In genomic region chr1:155892801-155893200, GRCh38 we compare ENCODE assay signal across 9 cellular contexts. TPM values are rescaled to one million over a fixed set of nuclear protein-coding genes. Genes with fewer than 3 reads are reported as not detected.
DNase-seq lines count a peak whose midpoint lies in the region; ATAC-seq and TF ChIP-seq lines count a peak whose summit lies in the region.
"Had no signal": no experiment of that assay in that cellular context is flagged by ENCODE, and none has a peak within 500 bp of the region (broad histone marks: within the 10 kb centered on the region; RNA-seq: fewer than 3 reads in every experiment).

No MANE protein-coding gene starts in this region.

- H3K36me3 ChIP-seq in left ventricle myocardium inferior (peaks cover 16% of the 10 kb centered on the region), body of pancreas (replicated peaks in 1 of 2; ENCODE audit: insufficient read depth in 1 of 2, low read depth in 2 of 2) (peaks cover 0 to 1% of the 10 kb centered on the region in 2 donors), upper lobe of right lung (peaks cover 20% of the 10 kb centered on the region)

- H3K27ac ChIP-seq in left ventricle myocardium inferior (replicated peaks) (peak overlapping the region; percentile 83), body of pancreas (peak overlapping the region; percentile 17 to 79 (median 47)), upper lobe of right lung (peak overlapping the region; percentile 56)

- 36 to 42% methylated on average over 3 of the region's 3 CpGs for WGBS in body of pancreas, 2 donors

- H3K9me3 ChIP-seq in left ventricle myocardium inferior (replicated peaks) (no peaks in the 10 kb centered on the region), body of pancreas (no peaks in the 10 kb centered on the region), upper lobe of right lung (no peaks in the 10 kb centered on the region)

- TF ChIP-seq CTCF in left ventricle myocardium inferior (IDR thresholded peaks at IDR 0.05; ENCODE audit: borderline replicate concordance), result no peak
- no peak for TF ChIP-seq CTCF in body of pancreas (IDR thresholded peaks at IDR 0.05)
- no peak for TF ChIP-seq CTCF in upper lobe of right lung (IDR thresholded peaks at IDR 0.05)

- H3K4me3 ChIP-seq in left ventricle myocardium inferior, result peak overlapping the region; percentile 6
- no peak overlapping the region for H3K4me3 ChIP-seq in body of pancreas
- no peak overlapping the region for H3K4me3 ChIP-seq in upper lobe of right lung

- H3K4me1 ChIP-seq in left ventricle myocardium inferior (peaks cover 31% of the 10 kb centered on the region), body of pancreas (peaks cover 18% of the 10 kb centered on the region), upper lobe of right lung (peaks cover 12% of the 10 kb centered on the region)

- no peaks in the 10 kb centered on the region for H3K27me3 ChIP-seq in left ventricle myocardium inferior (ENCODE audit: low read depth)
- H3K27me3 ChIP-seq in body of pancreas, result no peaks in the 10 kb centered on the region
- no peaks in the 10 kb centered on the region for H3K27me3 ChIP-seq in upper lobe of right lung

- DNase-seq in left ventricle myocardium inferior, result no peak
- DNase-seq in cardiac septum (ENCODE audit: low spot score), result no peak
- DNase-seq in body of pancreas, result no peak
- peak; percentile 19 for DNase-seq in left kidney (ENCODE audit: low read depth, low spot score)
- no peak for DNase-seq in upper lobe of right lung
- DNase-seq in stimulated activated naive CD8-positive, alpha-beta T cell treated with anti-CD3 and anti-CD28 coated beads, Interleukin-15, Interleukin-2, amounts not matched to agents 100 U/mL and 50 U/mL, for 24 hours, result no peak
- DNase-seq in NCI-H1092 treated with DMSO at 0.1 percent for 48 hours (lab: John Stamatoyannopoulos, UW), result no peak
- DNase-seq: NCI-H1092 had no signal

- intact Hi-C loops in left ventricle myocardium inferior (cut with micrococcal nuclease), result no loop called here
- intact Hi-C loops in cardiac septum (cut with DNase I), result no loop called here
- intact Hi-C loops in body of pancreas (cut with DNase I), result no loop called here
- intact Hi-C loops in upper lobe of right lung (cut with DNase I), result no loop called here

- no peak for ATAC-seq in body of pancreas
- peak; percentile 23 for ATAC-seq in upper lobe of right lung
- ATAC-seq in stimulated activated naive CD8-positive, alpha-beta T cell treated with anti-CD3 and anti-CD28 coated beads, Interleukin-15, Interleukin-2, amounts not matched to agents 100 U/mL and 50 U/mL, for 24 hours, result no peak
- ATAC-seq in GM18909 (IDR thresholded peaks at IDR 0.05; ENCODE audit: poor library complexity, unreplicated experiment), result no peak

- TF ChIP-seq POLR2A in body of pancreas (IDR thresholded peaks at IDR 0.05), result no peak

RNA-seq across cellular contexts. Expression of gene RIT1, which starts 18.3 kb away (rescaled TPM):
- total RNA-seq in left ventricle myocardium inferior (19.0 TPM), cardiac septum (26.2 TPM), body of pancreas (10 to 100 TPM in 1 of 2 donors, 1 to 10 TPM in 1; 6.9 to 16.1 TPM), upper lobe of right lung (49.9 TPM)

RNA-seq across cellular contexts. Expression of gene SYT11, which starts 33.4 kb away (rescaled TPM):
- total RNA-seq in left ventricle myocardium inferior, result 11.1 TPM
- total RNA-seq in cardiac septum, result 24.4 TPM
- total RNA-seq in body of pancreas, result 1 to 10 TPM; 1.3 to 5.4 TPM
- total RNA-seq in upper lobe of right lung, result 8.9 TPM

RNA-seq across cellular contexts. Expression of gene GON4L, which starts 35.8 kb away (rescaled TPM):
- total RNA-seq in left ventricle myocardium inferior (24.1 TPM), cardiac septum (29.5 TPM), body of pancreas (10 to 100 TPM; 26.7 to 44.4 TPM), upper lobe of right lung (49.5 TPM)

RNA-seq across cellular contexts. Expression of gene KHDC4, which starts 41.4 kb away (rescaled TPM):
- total RNA-seq in left ventricle myocardium inferior (21.2 TPM), cardiac septum (26.8 TPM), body of pancreas (10 to 100 TPM; 32.7 to 40.5 TPM), upper lobe of right lung (40.1 TPM)

RNA-seq across cellular contexts. Expression of gene RXFP4, which starts 48.6 kb away (rescaled TPM):
- total RNA-seq in left ventricle myocardium inferior, result not detected
- not detected for total RNA-seq in cardiac septum
- under 1 TPM in 1 of 2 donors, not detected in 1; 0.26 TPM for total RNA-seq in body of pancreas
- not detected for total RNA-seq in upper lobe of right lung
